In genomic region chr22:21646608-21647590, GRCh38 we compare ENCODE assay signal across 8 cellular contexts. TPM values are rescaled to one million over a fixed set of nuclear protein-coding genes. Genes with fewer than 3 reads are reported as not detected.
A peak's percentile ranks its signal among the peaks of the same experiment; 100 is the strongest.
DNase-seq lines count a peak whose midpoint lies in the region; ATAC-seq, FAIRE-seq and TF ChIP-seq lines count a peak whose summit lies in the region.

No MANE protein-coding gene starts in this region.

- DNase-seq in A549 (ENCODE audit: low read depth in 1 of 2, low spot score in 1 of 2), result peak; percentile 72 to 77
- no peak for DNase-seq in GM18507 (ENCODE audit: extremely low spot score, insufficient read length, low read depth)
- peak; percentile 43 for DNase-seq in NCI-H2196 treated with DMSO at 0.1 percent for 48 hours (lab: John Stamatoyannopoulos, UW; ENCODE audit: unreplicated experiment)
- DNase-seq in bronchial epithelial cell (ENCODE audit: low read depth), result peak; percentile 69
- DNase-seq in kidney glomerular epithelial cell (lab: John Stamatoyannopoulos, UW), result peak; percentile 63
- DNase-seq in stimulated activated CD4-positive, alpha-beta T cell treated with anti-CD3 and anti-CD28 coated beads, Interleukin-4, amount 100 ng/mL, for 24 hours, result peak; percentile 82

- FAIRE-seq in A549 (lab: Jason Lieb, UNC), result no peak
- FAIRE-seq in GM18507 (lab: Jason Lieb, UNC), result peak; percentile 90
- FAIRE-seq in bronchial epithelial cell (lab: Jason Lieb, UNC), result peak; percentile 36

- WGBS in A549 (ENCODE audit: missing lambda C conversion rate), result 33% methylated on average over 11 of the region's 14 CpGs

- TF ChIP-seq EP300 in A549 (IDR thresholded peaks at IDR 0.05), result no peak

- ATAC-seq in A549, result peak; percentile 25 to 48; a peak in 4 of 6 replicates
- ATAC-seq in HG03045 (IDR thresholded peaks at IDR 0.05; ENCODE audit: unreplicated experiment), result no peak

- peaks cover 4% of the 10 kb centered on the region for H3K36me3 ChIP-seq in bronchial epithelial cell (ENCODE audit: control insufficient read depth, insufficient read depth, low read length)

- peaks cover 6% of the 10 kb centered on the region; the same call in 2 of the 3 replicates for H3K4me1 ChIP-seq in A549

- peak; percentile 65 for TF ChIP-seq CTCF in A549 (IDR thresholded peaks at IDR 0.05)
- peak; percentile 93 for TF ChIP-seq CTCF in WI38 (IDR thresholded peaks at IDR 0.05; ENCODE audit: low read depth, low read length)
- TF ChIP-seq CTCF in bronchial epithelial cell (IDR thresholded peaks at IDR 0.05; ENCODE audit: insufficient read depth, low read length, severe bottlenecking), result peak; percentile 92

- no peak overlapping the region for H3K4me2 ChIP-seq in A549

- H3K27ac ChIP-seq in A549, result no peak overlapping the region

- H3K9me3 ChIP-seq in A549, result no peaks in the 10 kb centered on the region

- H3K4me3 ChIP-seq in A549, result no peak overlapping the region
- H3K4me3 ChIP-seq in WI38 (ENCODE audit: low read depth, low read length), result no peak overlapping the region
- no peak overlapping the region for H3K4me3 ChIP-seq in bronchial epithelial cell (ENCODE audit: low read depth, low read length)

- CTCF ChIA-PET in A549 (lab: Yijun Ruan, JAX), result interaction anchor here (0.7 to 4.1 kb wide), 19 partner anchors 8 to 761 kb away, joined by 3 to 35 read pairs (median 4); partner anchors contain the start of genes CCDC116 and YDJC

- TF ChIP-seq RAD21 in A549 (conservative IDR thresholded peaks at IDR 0.05 in 1 of 2, IDR thresholded peaks at IDR 0.05 in 1 of 2), result peak; percentile 74 to 84

- no peaks in the 10 kb centered on the region for H3K27me3 ChIP-seq in bronchial epithelial cell (ENCODE audit: control insufficient read depth, insufficient read depth, low read length)

- POLR2A ChIA-PET in A549 (lab: Yijun Ruan, JAX), result interaction anchor here (1.1 kb wide), 1 partner anchor 18 kb away, joined by 3 read pairs; no protein-coding TSS in a partner anchor

- TF ChIP-seq POLR2A in A549 (IDR thresholded peaks at IDR 0.05; ENCODE audit: low read length), result no peak

TF ChIP-seq in A549, 52 proteins besides CTCF, POLR2A, EP300 and RAD21:
- TF ChIP-seq PHF8 (IDR thresholded peaks at IDR 0.05; ENCODE audit: borderline replicate concordance, low read depth) (no peak), ELK1 (IDR thresholded peaks at IDR 0.05; ENCODE audit: low read depth, low read length) (no peak), KDM5A (IDR thresholded peaks at IDR 0.05) (no peak), SMC3 (IDR thresholded peaks at IDR 0.05) (peak; percentile 37; the same call in 1 of the 3 replicates), HOXB13 (CRISPR knock-in tag; IDR thresholded peaks at IDR 0.05; ENCODE audit: low read depth) (no peak), MYC (IDR thresholded peaks at IDR 0.05; ENCODE audit: borderline replicate concordance, low read length) (no peak), GATA3 (IDR thresholded peaks at IDR 0.05; ENCODE audit: borderline replicate concordance) (no peak), ZFP36 (IDR thresholded peaks at IDR 0.05; ENCODE audit: borderline replicate concordance, partially characterized antibody) (peak; percentile 74), RNF2 (IDR thresholded peaks at IDR 0.05; ENCODE audit: borderline replicate concordance, low read depth) (no peak)

RNA-seq across cellular contexts. Expression of gene SDF2L1, which starts 4.8 kb away (rescaled TPM):
- polyA plus RNA-seq in A549 (2011; rRNA removed) (13.7 and 17.5 TPM in 2 replicates), A549 (2017; fragmentation: RNase III; extraction: RNeasy Plus Mini Kit Qiagen cat#74134 plus additional on column Dnase treatment) (38.8 to 41.9 TPM (median 41.0 TPM) in 3 replicates)
- polyA plus RNA-seq in A549 (2012; cell fraction: cytosol; rRNA removed), result 99.7 and 128 TPM in 2 replicates
- polyA plus RNA-seq in A549 (2012; cell fraction: nucleus; rRNA removed), result 61.8 and 78.3 TPM in 2 replicates
- polyA minus RNA-seq in A549 (2011; rRNA and poly(A)+ RNA removed), result 9.5 and 13.4 TPM in 2 replicates
- 33.0 and 67.9 TPM in 2 replicates for total RNA-seq in bronchial epithelial cell

RNA-seq across cellular contexts. Expression of gene CCDC116, which starts 14.3 kb away (rescaled TPM):
- polyA plus RNA-seq in A549 (2011; rRNA removed) (0.05 TPM in 1 of 2 replicates, not detected in the other), A549 (2017; fragmentation: RNase III; extraction: RNeasy Plus Mini Kit Qiagen cat#74134 plus additional on column Dnase treatment) (0.04 to 0.06 TPM in 2 of 3 replicates, not detected in the other)
- 0.04 and 0.10 TPM in 2 replicates for polyA plus RNA-seq in A549 (2012; cell fraction: cytosol; rRNA removed)
- polyA plus RNA-seq in A549 (2012; cell fraction: nucleus; rRNA removed), result 0.72 and 1.0 TPM in 2 replicates
- not detected in 2 replicates for polyA minus RNA-seq in A549 (2011; rRNA and poly(A)+ RNA removed)
- total RNA-seq in bronchial epithelial cell, result not detected in 2 replicates

RNA-seq across cellular contexts. Expression of gene YDJC, which starts 17.1 kb away (rescaled TPM):
- polyA plus RNA-seq in A549 (2011; rRNA removed), result 24.8 and 27.0 TPM in 2 replicates
- 60.0 and 90.3 TPM in 2 replicates for polyA plus RNA-seq in A549 (2012; cell fraction: cytosol; rRNA removed)
- polyA plus RNA-seq in A549 (2012; cell fraction: nucleus; rRNA removed), result 74.3 and 115 TPM in 2 replicates
- 28.3 to 29.9 TPM (median 28.3 TPM) in 3 replicates for polyA plus RNA-seq in A549 (2017; fragmentation: RNase III; extraction: RNeasy Plus Mini Kit Qiagen cat#74134 plus additional on column Dnase treatment)
- polyA minus RNA-seq in A549 (2011; rRNA and poly(A)+ RNA removed), result 10.5 and 13.7 TPM in 2 replicates
- 43.4 and 67.9 TPM in 2 replicates for total RNA-seq in bronchial epithelial cell

RNA-seq across cellular contexts. Expression of gene PPIL2, which starts 18.9 kb away (rescaled TPM):
- polyA plus RNA-seq in A549 (2011; rRNA removed) (38.7 and 39.0 TPM in 2 replicates), A549 (2017; fragmentation: RNase III; extraction: RNeasy Plus Mini Kit Qiagen cat#74134 plus additional on column Dnase treatment) (30.8 to 34.0 TPM (median 31.4 TPM) in 3 replicates)
- 37.6 and 38.7 TPM in 2 replicates for polyA plus RNA-seq in A549 (2012; cell fraction: cytosol; rRNA removed)
- polyA plus RNA-seq in A549 (2012; cell fraction: nucleus; rRNA removed), result 118 and 125 TPM in 2 replicates
- polyA minus RNA-seq in A549 (2011; rRNA and poly(A)+ RNA removed), result 31.0 and 31.8 TPM in 2 replicates
- 30.0 and 32.6 TPM in 2 replicates for total RNA-seq in bronchial epithelial cell
